ENCODE assay signal across 17 cellular contexts in the genomic region with DNA sequence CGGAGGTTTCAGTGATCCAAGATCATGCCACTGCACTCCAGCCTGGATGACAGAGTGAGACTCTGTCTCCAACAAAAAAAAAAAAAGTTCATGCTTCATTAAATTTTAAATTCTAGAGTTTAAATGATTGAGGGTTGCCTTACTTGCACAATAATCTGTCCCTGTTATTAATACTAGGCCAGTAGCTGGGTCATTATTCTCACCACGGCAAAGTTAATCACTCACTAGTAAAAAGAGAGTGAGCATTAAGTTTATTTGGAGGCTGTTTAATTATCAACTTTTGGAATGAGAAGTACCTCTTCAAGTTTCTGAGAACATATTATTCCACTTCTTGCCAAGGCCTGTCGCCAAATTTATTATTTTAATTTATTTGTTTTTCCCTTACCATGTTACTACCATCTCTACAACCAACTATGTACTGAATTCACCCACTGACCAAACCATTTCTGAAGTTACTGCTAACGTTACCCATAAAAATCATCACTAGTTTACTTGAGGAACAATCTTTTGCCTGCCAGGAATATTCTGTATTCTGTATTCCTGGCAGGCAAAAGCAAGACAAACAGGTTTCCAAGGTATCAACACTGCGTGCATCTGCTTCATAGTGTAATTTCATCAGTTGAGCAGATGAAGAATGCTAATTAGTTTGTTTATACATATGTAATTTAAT. TPM values are rescaled to one million over a fixed set of nuclear protein-coding genes. Genes with fewer than 3 reads are reported as not detected.
DNase-seq lines count a peak whose midpoint lies in the region; ATAC-seq, FAIRE-seq and TF ChIP-seq lines count a peak whose summit lies in the region.
"Had no signal": no experiment of that assay in that cellular context is flagged by ENCODE, and none has a peak within 500 bp of the region (broad histone marks: within the 10 kb centered on the region; RNA-seq: fewer than 3 reads in every experiment).

No MANE protein-coding gene starts in this region.

- no peaks in the 10 kb centered on the region for H3K9me2 ChIP-seq in hepatocyte (replicated peaks; ENCODE audit: insufficient read depth)

- WGBS in heart right ventricle, 2 donors = 44 to 52% methylated on average over 5 of the region's 5 CpGs
- 65% methylated on average over 5 of the region's 5 CpGs for WGBS in hepatocyte (ENCODE audit: low lambda C conversion rate, missing lambda C conversion rate)

- no peak overlapping the region for H3K4me3 ChIP-seq in heart right ventricle
- no peak overlapping the region for H3K4me3 ChIP-seq in upper lobe of right lung
- no peak overlapping the region for H3K4me3 ChIP-seq in Peyer's patch
- no peak overlapping the region for H3K4me3 ChIP-seq in hepatocyte
- H3K4me3 ChIP-seq: K562 had no signal

- no peak for TF ChIP-seq POLR2A in Peyer's patch (IDR thresholded peaks at IDR 0.05)

- no peak for DNase-seq in heart right ventricle
- DNase-seq in Right ventricle myocardium inferior (ENCODE audit: missing footprints) = no peak
- no peak for DNase-seq in RCC 7860 (ENCODE audit: low spot score)
- DNase-seq in left lobe of liver (ENCODE audit: low spot score) = no peak
- DNase-seq in upper lobe of right lung = no peak
- DNase-seq in NOMO-1 treated with DMSO at 0.1 percent for 48 hours (lab: John Stamatoyannopoulos, UW; ENCODE audit: unreplicated experiment) = no peak
- no peak for DNase-seq in Peyer's patch
- DNase-seq in hepatocyte (ENCODE audit: low spot score) = no peak
- DNase-seq: activated CD4-positive, alpha-beta memory T cell treated with anti-CD3 and anti-CD28 coated beads for 36 hours; activated T-cell treated with anti-CD3 and anti-CD28 coated beads, Interleukin-2, amount 50 U/mL, for 72 hours; Caco-2; NCI-H1092 treated with DMSO at 0.1 percent for 48 hours; NCI-H2227 treated with DMSO at 0.1 percent for 48 hours; occipital lobe had no signal

- peak overlapping the region in 8 of 10 donors; percentile 34 to 68 (median 44) for H3K27ac ChIP-seq in heart right ventricle
- peak overlapping the region; percentile 52 for H3K27ac ChIP-seq in upper lobe of right lung
- peak overlapping the region in 1 of 4 donors; percentile 19 for H3K27ac ChIP-seq in Peyer's patch
- H3K27ac ChIP-seq in hepatocyte = no peak overlapping the region

- peak; percentile 86 for FAIRE-seq in RCC 7860 (lab: Jason Lieb, UNC)
- FAIRE-seq: frontal cortex, K562 had no signal

- peaks cover 0 to 11% (median 0%) of the 10 kb centered on the region in 9 donors for H3K36me3 ChIP-seq in heart right ventricle
- peaks cover under 1% of the 10 kb centered on the region for H3K36me3 ChIP-seq in upper lobe of right lung
- no peaks in the 10 kb centered on the region for H3K36me3 ChIP-seq in Peyer's patch
- no peaks in the 10 kb centered on the region for H3K36me3 ChIP-seq in hepatocyte (replicated peaks; ENCODE audit: insufficient read depth, low read depth)

- peaks cover 16% of the 10 kb centered on the region for H3K79me2 ChIP-seq in hepatocyte

- no peak overlapping the region for H2AFZ ChIP-seq in hepatocyte

- ATAC-seq in heart right ventricle (peak in 2 of 8 donors; percentile 10 to 21), Right ventricle myocardium inferior (no peak), left lobe of liver (peak; percentile 39), upper lobe of right lung (peak; percentile 78)
- ATAC-seq: activated T-cell treated with anti-CD3 and anti-CD28 coated beads, Interleukin-2, amount 50 U/mL, for 72 hours; K562 had no signal

- no peaks in the 10 kb centered on the region for H3K27me3 ChIP-seq in heart right ventricle
- H3K27me3 ChIP-seq in upper lobe of right lung = no peaks in the 10 kb centered on the region
- H3K27me3 ChIP-seq in Peyer's patch = no peaks in the 10 kb centered on the region
- H3K27me3 ChIP-seq in hepatocyte = no peaks in the 10 kb centered on the region

- intact Hi-C loops in heart right ventricle (cut with DNase I) = loop anchor here in 1 of 10 donors (10.0 kb wide), 1 partner anchor 82 kb away; no protein-coding TSS in a partner anchor
- intact Hi-C loops in Right ventricle myocardium inferior (cut with DNase I) = loop anchor here (2.0 kb wide), 1 partner anchor 22 kb away; no protein-coding TSS in a partner anchor
- intact Hi-C loops in upper lobe of right lung (cut with DNase I) = no loop called here

- peaks cover 0 to under 1% (median 0%) of the 10 kb centered on the region in 11 donors for H3K9me3 ChIP-seq in heart right ventricle
- no peaks in the 10 kb centered on the region for H3K9me3 ChIP-seq in upper lobe of right lung
- H3K9me3 ChIP-seq in Peyer's patch = no peaks in the 10 kb centered on the region
- H3K9me3 ChIP-seq in hepatocyte (ENCODE audit: low read depth) = no peaks in the 10 kb centered on the region
- H3K9me3 ChIP-seq: Caco-2 had no signal

- TF ChIP-seq CTCF in heart right ventricle (IDR thresholded peaks at IDR 0.05) = no peak
- TF ChIP-seq CTCF in upper lobe of right lung (IDR thresholded peaks at IDR 0.05) = no peak
- TF ChIP-seq CTCF in Peyer's patch (IDR thresholded peaks at IDR 0.05) = no peak
- TF ChIP-seq CTCF in hepatocyte (IDR thresholded peaks at IDR 0.05; ENCODE audit: poor library complexity) = no peak

- H3K4me1 ChIP-seq in heart right ventricle = peaks cover 8 to 86% (median 49%) of the 10 kb centered on the region in 9 donors
- peaks cover 37% of the 10 kb centered on the region for H3K4me1 ChIP-seq in upper lobe of right lung
- no peaks in the 10 kb centered on the region for H3K4me1 ChIP-seq in Peyer's patch
- peaks cover 3% of the 10 kb centered on the region for H3K4me1 ChIP-seq in hepatocyte (ENCODE audit: insufficient read depth)

- no peak overlapping the region for H3K4me2 ChIP-seq in hepatocyte

- no peaks in the 10 kb centered on the region for H4K20me1 ChIP-seq in hepatocyte (ENCODE audit: insufficient read depth, poor library complexity, severe bottlenecking)

RNA-seq across cellular contexts. Expression of a gene that starts 26.5 kb away (rescaled TPM):
- total RNA-seq in heart right ventricle (100 to 1,000 TPM in 1 of 10 donors, 10 to 100 TPM in 9; 45.0 to 101 (median 65.4) TPM), Right ventricle myocardium inferior (88.4 TPM), left lobe of liver (4.9 TPM), upper lobe of right lung (76.0 TPM), Peyer's patch (10 to 100 TPM in 1 of 4 donors, 1 to 10 TPM in 3; 2.3 to 14.9 (median 7.8) TPM), hepatocyte (41.2 and 44.9 TPM in 2 replicates)
- polyA plus RNA-seq in heart right ventricle (10 to 100 TPM in 1 of 2 donors, 1 to 10 TPM in 1; 6.7 to 13.8 TPM), hepatocyte (25.7 and 27.7 TPM in 2 replicates)
- total RNA-seq: activated CD4-positive, alpha-beta memory T cell treated with anti-CD3 and anti-CD28 coated beads for 36 hours; Caco-2; K562; OCI-LY7 had no signal
- polyA plus RNA-seq: K562 had no signal
